8 cellular contexts compared by ENCODE assay signal in genomic region chr14:49621114-49621881, GRCh38. TPM values are rescaled to one million over a fixed set of nuclear protein-coding genes. Genes with fewer than 3 reads are reported as not detected.
A peak's percentile ranks its signal among the peaks of the same experiment; 100 is the strongest.
DNase-seq lines count a peak whose midpoint lies in the region; ATAC-seq, FAIRE-seq and TF ChIP-seq lines count a peak whose summit lies in the region.

No MANE protein-coding gene starts in this region.

- H3K4me3 ChIP-seq in ACC112 (ENCODE audit: low read depth, low read length): peak overlapping the region; percentile 84
- H3K4me3 ChIP-seq in neuronal stem cell (ENCODE audit: low read length in 2 of 2): peak overlapping the region; percentile 76 to 98
- peak overlapping the region; percentile 64 to 97 for H3K4me3 ChIP-seq in vagina

- peak overlapping the region; percentile 61 for H2BK120ac ChIP-seq in neuronal stem cell (ENCODE audit: low read depth, low read length)

- peak overlapping the region; percentile 98 for H3K18ac ChIP-seq in neuronal stem cell (ENCODE audit: low read length)

- ATAC-seq in HG02943 (IDR thresholded peaks at IDR 0.05; ENCODE audit: low read depth, unreplicated experiment): peak; percentile 29

- H4K91ac ChIP-seq in neuronal stem cell (ENCODE audit: low read depth, low read length, poor library complexity): no peak overlapping the region

- H4K8ac ChIP-seq in neuronal stem cell (ENCODE audit: low read depth, low read length): no peak overlapping the region

- H2AK5ac ChIP-seq in neuronal stem cell (ENCODE audit: low read depth, low read length): peak overlapping the region; percentile 66

- no peak overlapping the region for H2AFZ ChIP-seq in ACC112 (ENCODE audit: low read length, unreplicated experiment)
- peak overlapping the region; percentile 95 for H2AFZ ChIP-seq in neuronal stem cell (ENCODE audit: low read length)

- no peak overlapping the region for H3K4ac ChIP-seq in neuronal stem cell (ENCODE audit: low read length)

- H3K4me1 ChIP-seq in ACC112 (ENCODE audit: control insufficient read depth, insufficient read depth, low read length, unreplicated experiment) (peaks cover 35% of the 10 kb centered on the region), neuronal stem cell (ENCODE audit: control insufficient read depth in 2 of 2, insufficient read depth in 1 of 2, low read depth in 1 of 2, low read length in 2 of 2) (peaks cover 2 to 15% of the 10 kb centered on the region in 2 donors), vagina (peaks cover 47% of the 10 kb centered on the region)

- peak overlapping the region; percentile 85 for H3K4me2 ChIP-seq in neuronal stem cell (ENCODE audit: insufficient read depth, low read length, poor library complexity, severe bottlenecking)

- H3K9ac ChIP-seq in neuronal stem cell (ENCODE audit: low read depth, low read length, poor library complexity): peak overlapping the region; percentile 99

- peak overlapping the region; percentile 92 for H2BK15ac ChIP-seq in neuronal stem cell (ENCODE audit: low read length)

- H3K27me3 ChIP-seq in ACC112 (ENCODE audit: insufficient read depth, low read length): no peaks in the 10 kb centered on the region
- H3K27me3 ChIP-seq in neuronal stem cell (ENCODE audit: control insufficient read depth in 3 of 3, insufficient read depth in 3 of 3, low read depth in 1 of 3, low read length in 3 of 3): no peaks in the 10 kb centered on the region
- H3K27me3 ChIP-seq in vagina: no peaks in the 10 kb centered on the region

- intact Hi-C loops in vagina (cut with DNase I): no loop called here

- no peak overlapping the region for H2BK12ac ChIP-seq in neuronal stem cell (ENCODE audit: low read length)

- WGBS in neuronal stem cell (ENCODE audit: extremely low coverage in 2 of 2, insufficient read length in 2 of 2, insufficient replicate concordance in 1 of 2), 2 donors: no CpG with 5 or more reads among the region's 65 CpGs

- peaks cover 73% of the 10 kb centered on the region for H3K79me2 ChIP-seq in ACC112 (ENCODE audit: control insufficient read depth, insufficient read depth, low read length, unreplicated experiment)

- TF ChIP-seq POLR2A in GM12892 (IDR thresholded peaks at IDR 0.05; ENCODE audit: low read depth, low read length) (no peak), vagina (IDR thresholded peaks at IDR 0.05) (no peak)

- peak; percentile 5 for FAIRE-seq in GM12892 (lab: Jason Lieb, UNC)

- H3K27ac ChIP-seq in ACC112 (ENCODE audit: low read depth, low read length) (peak overlapping the region; percentile 90; the same call in 1 of the 2 replicates), neuronal stem cell (replicated peaks; ENCODE audit: low read length) (peak overlapping the region; percentile 91), vagina (peak overlapping the region; percentile 94)

- DNase-seq in GM12892 (ENCODE audit: insufficient read length): no peak
- peak; percentile 45 for DNase-seq in NCI-H524 treated with DMSO at 0.1 percent for 48 hours (lab: John Stamatoyannopoulos, UW)
- peak; percentile 44 for DNase-seq in activated T-helper 9 cell treated with anti-CD3 and anti-CD28 coated beads, Interleukin-2, amount 50 U/mL, for 16 hours (ENCODE audit: low read depth)
- peak; percentile 42 for DNase-seq in foreskin melanocyte
- DNase-seq in neuronal stem cell (ENCODE audit: low spot score): no peak
- DNase-seq in vagina (ENCODE audit: extremely low spot score in 2 of 2): no peak

- peak overlapping the region; percentile 99 for H3K23ac ChIP-seq in neuronal stem cell (ENCODE audit: low read depth, low read length, poor library complexity)

- H2BK5ac ChIP-seq in neuronal stem cell (ENCODE audit: low read length): peak overlapping the region; percentile 96

- TF ChIP-seq CTCF in vagina (IDR thresholded peaks at IDR 0.05): no peak

- H3K36me3 ChIP-seq in ACC112 (ENCODE audit: insufficient read depth, low read length): peaks cover 14% of the 10 kb centered on the region; the same call in 1 of the 2 replicates
- peaks cover 6 to 77% of the 10 kb centered on the region in 2 donors for H3K36me3 ChIP-seq in neuronal stem cell (replicated peaks in 1 of 2; ENCODE audit: control insufficient read depth in 2 of 2, insufficient read depth in 2 of 2, low read length in 2 of 2)
- H3K36me3 ChIP-seq in vagina: peaks cover 0 to 20% of the 10 kb centered on the region in 2 donors

- no peaks in the 10 kb centered on the region for H3K9me3 ChIP-seq in neuronal stem cell (replicated peaks in 1 of 2; ENCODE audit: control insufficient read depth in 2 of 2, insufficient read depth in 1 of 2, low read depth in 1 of 2, low read length in 2 of 2)
- H3K9me3 ChIP-seq in vagina: no peaks in the 10 kb centered on the region

- H3K14ac ChIP-seq in neuronal stem cell (ENCODE audit: low read length): peak overlapping the region; percentile 86

- H3K79me1 ChIP-seq in neuronal stem cell (ENCODE audit: low read depth, low read length): peaks cover 4% of the 10 kb centered on the region

RNA-seq across cellular contexts. Expression of gene MGAT2, which starts 0.7 kb away (rescaled TPM):
- 0.45 TPM for polyA plus RNA-seq in GM12892 (2012; ENCODE audit: missing spikeins)
- 19.5 TPM for polyA plus RNA-seq in neuronal stem cell (2013, experiment 1 of 2)
- 19.8 TPM for polyA plus RNA-seq in neuronal stem cell (2013, experiment 2 of 2)
- 11.3 TPM for total RNA-seq in vagina

RNA-seq across cellular contexts. Expression of gene RPL36AL, which starts 0.9 kb away (rescaled TPM):
- 499 TPM for polyA plus RNA-seq in GM12892 (2012; ENCODE audit: missing spikeins)
- polyA plus RNA-seq in neuronal stem cell (2013, experiment 1 of 2): 374 TPM
- 373 TPM for polyA plus RNA-seq in neuronal stem cell (2013, experiment 2 of 2)
- 208 TPM for total RNA-seq in vagina

RNA-seq across cellular contexts. Expression of gene DNAAF2, which starts 13.7 kb away (rescaled TPM):
- polyA plus RNA-seq in GM12892 (2012; ENCODE audit: missing spikeins): 7.4 TPM
- 17.1 TPM for polyA plus RNA-seq in neuronal stem cell (2013, experiment 1 of 2)
- 17.1 TPM for polyA plus RNA-seq in neuronal stem cell (2013, experiment 2 of 2)
- total RNA-seq in vagina: 7.9 TPM

RNA-seq across cellular contexts. Expression of gene LRR1, which starts 22.6 kb away (rescaled TPM):
- polyA plus RNA-seq in GM12892 (2012; ENCODE audit: missing spikeins): 24.9 TPM
- 23.7 TPM for polyA plus RNA-seq in neuronal stem cell (2013, experiment 1 of 2)
- polyA plus RNA-seq in neuronal stem cell (2013, experiment 2 of 2): 23.4 TPM
- 3.7 TPM for total RNA-seq in vagina

RNA-seq across cellular contexts. Expression of gene RPS29, which starts 35.1 kb away (rescaled TPM):
- 10,187 TPM for polyA plus RNA-seq in GM12892 (2012; ENCODE audit: missing spikeins)
- 16,171 TPM for polyA plus RNA-seq in neuronal stem cell (2013, experiment 1 of 2)
- 16,443 TPM for polyA plus RNA-seq in neuronal stem cell (2013, experiment 2 of 2)
- 3,080 TPM for total RNA-seq in vagina

Comparison
In these comparisons a context has a peak if more than half of its experiments do, and no peak if none do; other contexts are left out.
1. DNase-seq: peak in NCI-H524 treated with DMSO at 0.1 percent for 48 hours (single experiment), activated T-helper 9 cell treated with anti-CD3 and anti-CD28 coated beads, Interleukin-2, amount 50 U/mL, for 16 hours (single experiment) and foreskin melanocyte (single experiment); none in GM12892 (single experiment), neuronal stem cell (single experiment) and vagina (0 of 2).
2. Peak in every context shown above with its lines, with median percentiles within 50 percentile points of each other: H3K27ac ChIP-seq and H3K4me3 ChIP-seq.